24 cellular contexts compared by ENCODE assay signal in genomic region chr4:17535242-17535641, GRCh38. TPM values are rescaled to one million over a fixed set of nuclear protein-coding genes. Genes with fewer than 3 reads are reported as not detected.
DNase-seq lines count a peak whose midpoint lies in the region; ATAC-seq and TF ChIP-seq lines count a peak whose summit lies in the region.
"Had no signal": no experiment of that assay in that cellular context is flagged by ENCODE, and none has a peak within 500 bp of the region (broad histone marks: within the 10 kb centered on the region; RNA-seq: fewer than 3 reads in every experiment).

No MANE protein-coding gene starts in this region.

- H4K20me1 ChIP-seq in HCT116 (ENCODE audit: insufficient read depth) (no peaks in the 10 kb centered on the region), OCI-LY3 (ENCODE audit: insufficient read depth, low read length) (no peaks in the 10 kb centered on the region)

- RAD21 ChIA-PET in HCT116 (lab: Charles Lee; ENCODE audit: low non-redundant PET in 1 of 2, low total read pairs in 2 of 2, uncharacterized antibody in 2 of 2, unreplicated experiment in 2 of 2), result no interaction called here

- ATAC-seq in GM18867 (IDR thresholded peaks at IDR 0.05; ENCODE audit: unreplicated experiment) (peak; percentile 88), HCT116 (no peak), right lobe of liver (peak; percentile 72 to 90 (median 76))

- H3K36me3 ChIP-seq in HCT116 (ENCODE audit: control insufficient read depth in 1 of 2, insufficient read depth in 2 of 2, low read length in 2 of 2) (no peaks in the 10 kb centered on the region), OCI-LY3 (replicated peaks; ENCODE audit: low read depth, low read length) (no peaks in the 10 kb centered on the region), right lobe of liver (no peaks in the 10 kb centered on the region)

- H3K4me1 ChIP-seq in HCT116 (ENCODE audit: control insufficient read depth in 1 of 2, insufficient read depth in 2 of 2, low read length in 2 of 2), result no peaks in the 10 kb centered on the region
- H3K4me1 ChIP-seq in OCI-LY3 (ENCODE audit: low read length), result peaks cover 16% of the 10 kb centered on the region
- no peaks in the 10 kb centered on the region for H3K4me1 ChIP-seq in right lobe of liver

- CTCF ChIA-PET in HCT116 (lab: Charles Lee), result interaction anchor here (1.2 kb wide), 1 partner anchor 14 kb away, joined by 3 read pairs; no protein-coding TSS in a partner anchor

- H3K79me2 ChIP-seq in HCT116 (ENCODE audit: insufficient read depth, low read length) (no peaks in the 10 kb centered on the region), OCI-LY3 (ENCODE audit: low read length) (no peaks in the 10 kb centered on the region)

- H3K9me2 ChIP-seq in HCT116 (ENCODE audit: insufficient read depth), result no peaks in the 10 kb centered on the region

- H3K9me3 ChIP-seq in HCT116 (ENCODE audit: control insufficient read depth in 1 of 2, insufficient read depth in 1 of 2, low read depth in 1 of 2, low read length in 2 of 2) (no peaks in the 10 kb centered on the region), OCI-LY3 (ENCODE audit: insufficient read depth, low read length) (no peaks in the 10 kb centered on the region), right lobe of liver (peaks cover 0 to 2% (median 0%) of the 10 kb centered on the region in 4 donors)

- POLR2A ChIA-PET in HCT116 (lab: Charles Lee), result no interaction called here

- no peak for TF ChIP-seq RAD21 in HCT116 (IDR thresholded peaks at IDR 0.05; ENCODE audit: low read depth)

- H3K9ac ChIP-seq in HCT116 (ENCODE audit: low read length) (no peak overlapping the region), OCI-LY3 (ENCODE audit: low read length) (no peak overlapping the region)

- no peak overlapping the region for H3K4me2 ChIP-seq in HCT116 (ENCODE audit: low read length)
- H3K4me2 ChIP-seq in OCI-LY3 (ENCODE audit: low read length), result peak overlapping the region; percentile 42
- H3K4me2 ChIP-seq: PC-9 had no signal

- BruUV-seq in HCT116 (replicated peaks; lab: Mats Ljungman, UMichigan), result no TSS peak

- 18% methylated on average over 4 of the region's 4 CpGs for WGBS in right lobe of liver (ENCODE audit: insufficient coverage, low coverage, low lambda C conversion rate, missing lambda C conversion rate)

- no peaks in the 10 kb centered on the region for H3K27me3 ChIP-seq in HCT116 (ENCODE audit: insufficient read depth, low read length)
- no peaks in the 10 kb centered on the region for H3K27me3 ChIP-seq in OCI-LY3 (ENCODE audit: low read depth, low read length)
- no peaks in the 10 kb centered on the region for H3K27me3 ChIP-seq in right lobe of liver

- DNase-seq in HCT116 (ENCODE audit: low read depth, low spot score) (no peak), right lobe of liver (no peak), NCI-H128 (lab: John Stamatoyannopoulos, UW; ENCODE audit: unreplicated experiment) (no peak), activated gamma-delta T cell treated with Interleukin-2 at 50 U/mL for 16 hours (no peak), NCI-H526 (lab: John Stamatoyannopoulos, UW) (no peak), NCI-H510A (lab: John Stamatoyannopoulos, UW) (no peak)
- DNase-seq: activated CD4-positive, alpha-beta T cell treated with anti-CD3 and anti-CD28 coated beads, Interleukin-2, amount 50 U/mL, for 48 hours; activated CD8-positive, alpha-beta memory T cell treated with anti-CD3 and anti-CD28 coated beads, Interleukin-2, amount 50 U/mL, for 4 hours; central memory CD4-positive, alpha-beta T cell; KBM-7; NCI-H2029; NCI-H748 treated with DMSO at 0.1 percent for 48 hours; PC-9; SHP77; SW 1271; trophoblast cell had no signal

- H3K27ac ChIP-seq in HCT116 (ENCODE audit: low read depth, low read length) (no peak overlapping the region), OCI-LY3 (ENCODE audit: low read length) (no peak overlapping the region), right lobe of liver (peak overlapping the region in 2 of 3 donors; percentile 16 to 58)
- H3K27ac ChIP-seq: PC-9, skin epidermis had no signal

- TF ChIP-seq CTCF in HCT116 (IDR thresholded peaks at IDR 0.05 in 2 of 3, conservative IDR thresholded peaks at IDR 0.05 in 1 of 3; ENCODE audit: borderline replicate concordance in 1 of 3, insufficient read depth in 1 of 3, low read depth in 2 of 3, low read length in 2 of 3) (no peak), OCI-LY3 (IDR thresholded peaks at IDR 0.05; ENCODE audit: low read depth, low read length) (no peak), right lobe of liver (IDR thresholded peaks at IDR 0.05) (no peak)

- H3K4me3 ChIP-seq in HCT116 (replicated peaks in 1 of 2; ENCODE audit: low read depth in 1 of 2, low read length in 2 of 2), result no peak overlapping the region
- H3K4me3 ChIP-seq in OCI-LY3 (ENCODE audit: low read length), result no peak overlapping the region
- peak overlapping the region in 1 of 3 donors; percentile 12 for H3K4me3 ChIP-seq in right lobe of liver
- H3K4me3 ChIP-seq: PC-9, skin epidermis had no signal

- intact Hi-C loops in HCT116 (cut with micrococcal nuclease) (no loop called here), right lobe of liver (cut with DNase I) (no loop called here)

- H2AFZ ChIP-seq in HCT116 (ENCODE audit: low read depth, low read length, poor library complexity, severe bottlenecking) (peak overlapping the region; percentile 42), OCI-LY3 (ENCODE audit: low read depth, low read length) (peak overlapping the region; percentile 71)
- H2AFZ ChIP-seq: PC-9 had no signal

- TF ChIP-seq POLR2A in HCT116 (IDR thresholded peaks at IDR 0.05; ENCODE audit: borderline replicate concordance, extremely low read depth, insufficient read depth, insufficient read length) (no peak), right lobe of liver (IDR thresholded peaks at IDR 0.05) (no peak)

TF ChIP-seq in HCT116, 20 proteins besides CTCF, POLR2A, EP300 and RAD21 (continues in another document):
- no peak for TF ChIP-seq YY1 (IDR thresholded peaks at IDR 0.05; ENCODE audit: extremely low read depth, insufficient replicate concordance, low read depth, low read length)
- TF ChIP-seq SP1 (IDR thresholded peaks at IDR 0.05; ENCODE audit: low read depth), result no peak
- TF ChIP-seq EZH2 (IDR thresholded peaks at IDR 0.05), result no peak
- no peak for TF ChIP-seq EZH2phosphoT487 (IDR thresholded peaks at IDR 0.05; ENCODE audit: borderline replicate concordance)
- TF ChIP-seq SIN3A (IDR thresholded peaks at IDR 0.05; ENCODE audit: low read depth), result no peak
- TF ChIP-seq CEBPB (IDR thresholded peaks at IDR 0.05; ENCODE audit: low read depth), result no peak
- TF ChIP-seq POLR2AphosphoS5 (IDR thresholded peaks at IDR 0.05; ENCODE audit: low read depth, low read length), result no peak
- no peak for TF ChIP-seq ZNF274 (IDR thresholded peaks at IDR 0.05; ENCODE audit: low read depth, low read length)
- TF ChIP-seq ATF3 (IDR thresholded peaks at IDR 0.05), result no peak
- TF ChIP-seq ZBTB33 (IDR thresholded peaks at IDR 0.05; ENCODE audit: extremely low read depth, insufficient replicate concordance, low read length), result no peak
- no peak for TF ChIP-seq JUND (IDR thresholded peaks at IDR 0.05)
- no peak for TF ChIP-seq EGR1 (IDR thresholded peaks at IDR 0.05; ENCODE audit: low read depth)

RNA-seq across cellular contexts. Expression of gene CLRN2, which starts 20.3 kb away (rescaled TPM):
- total RNA-seq in HCT116 (2021; ENCODE audit: unreplicated experiment), result not detected
- not detected in 2 replicates for polyA plus RNA-seq in HCT116 (2012)
- not detected for total RNA-seq in right lobe of liver
- total RNA-seq: astrocyte, dermis microvascular lymphatic vessel endothelial cell, lung microvascular endothelial cell, PC-9 had no signal
- polyA plus RNA-seq: CD14-positive monocyte, keratinocyte had no signal

RNA-seq across cellular contexts. Expression of gene QDPR, which starts 23.4 kb away (rescaled TPM):
- total RNA-seq in HCT116 (2021; ENCODE audit: unreplicated experiment) (39.5 TPM), right lobe of liver (100 to 1,000 TPM in 2 of 6 experiments, 10 to 100 TPM in 4; 43.4 to 154 (median 81.5) TPM)
- 30.5 and 32.9 TPM in 2 replicates for polyA plus RNA-seq in HCT116 (2012)

RNA-seq across cellular contexts. Expression of gene LAP3, which starts 41.8 kb away (rescaled TPM):
- total RNA-seq in HCT116 (2021; ENCODE audit: unreplicated experiment), result 59.9 TPM
- 39.8 and 47.2 TPM in 2 replicates for polyA plus RNA-seq in HCT116 (2012)
- 100 to 1,000 TPM in 4 of 6 experiments, 10 to 100 TPM in 2; 70.9 to 138 (median 102) TPM for total RNA-seq in right lobe of liver

Comparison
In these comparisons a context has a peak if more than half of its experiments do, and no peak if none do; other contexts are left out.
1. H3K27ac ChIP-seq: peak in right lobe of liver (2 of 3); none in HCT116 (single experiment) and OCI-LY3 (single experiment).